Comparison of ENCODE assay signal across 8 cellular contexts in genomic region chr19:3970808-3971598, GRCh38. TPM values are rescaled to one million over a fixed set of nuclear protein-coding genes. Genes with fewer than 3 reads are reported as not detected.
DNase-seq lines count a peak whose midpoint lies in the region; ATAC-seq lines count a peak whose summit lies in the region.

DAPK3 (minus strand) TSS chr19:3971099; CDS start chr19:3969735, 1,364 bp downstream.

- H3K4me3 ChIP-seq in CD8-positive, alpha-beta memory T cell (ENCODE audit: low read length), result peak within 1 kb of the TSS; percentile 84
- H3K4me3 ChIP-seq in effector memory CD4-positive, alpha-beta T cell (ENCODE audit: insufficient read depth, low read depth, low read length, poor library complexity, severe bottlenecking), result peak within 1 kb of the TSS; percentile 76

- peaks cover 0 to 3% of the 10 kb centered on the region in 2 donors for H3K27me3 Mint-ChIP-seq in CD8-positive, alpha-beta memory T cell

- peaks cover 18% of the 10 kb centered on the region for H3K4me1 ChIP-seq in CD8-positive, alpha-beta memory T cell (ENCODE audit: insufficient read depth, low read length)
- peaks cover 15% of the 10 kb centered on the region for H3K4me1 ChIP-seq in effector memory CD4-positive, alpha-beta T cell (ENCODE audit: control insufficient read depth, insufficient read depth, low read length, poor library complexity, severe bottlenecking)

- peak within 1 kb of the TSS; percentile 80 to 95 (median 90) for H3K27ac Mint-ChIP-seq in CD8-positive, alpha-beta memory T cell

- H3K36me3 ChIP-seq in CD8-positive, alpha-beta memory T cell (ENCODE audit: insufficient read depth, low read length), result peaks cover 9% of the 10 kb centered on the region
- H3K36me3 ChIP-seq in effector memory CD4-positive, alpha-beta T cell (ENCODE audit: control insufficient read depth, insufficient read depth, low read length), result peaks cover 17% of the 10 kb centered on the region

- peaks cover 0 to 43% (median 2%) of the 10 kb centered on the region in 3 donors for H3K36me3 Mint-ChIP-seq in CD8-positive, alpha-beta memory T cell

- no peaks in the 10 kb centered on the region for H3K9me3 Mint-ChIP-seq in CD8-positive, alpha-beta memory T cell

- H3K27me3 ChIP-seq in CD8-positive, alpha-beta memory T cell (ENCODE audit: insufficient read depth, low read length, poor library complexity, severe bottlenecking), result no peaks in the 10 kb centered on the region
- no peaks in the 10 kb centered on the region for H3K27me3 ChIP-seq in effector memory CD4-positive, alpha-beta T cell (replicated peaks; ENCODE audit: control insufficient read depth, insufficient read depth, low read length, poor library complexity, severe bottlenecking)

- peak within 1 kb of the TSS; percentile 84 for H3K27ac ChIP-seq in CD8-positive, alpha-beta memory T cell (ENCODE audit: low read depth, low read length)
- H3K27ac ChIP-seq in effector memory CD4-positive, alpha-beta T cell (ENCODE audit: insufficient read depth, low read length, poor library complexity, severe bottlenecking), result peak within 1 kb of the TSS; percentile 70

- H3K4me1 Mint-ChIP-seq in CD8-positive, alpha-beta memory T cell, result peaks cover 21 to 39% (median 38%) of the 10 kb centered on the region in 3 donors

- no peaks in the 10 kb centered on the region for H3K9me3 ChIP-seq in CD8-positive, alpha-beta memory T cell (ENCODE audit: low read length)
- no peaks in the 10 kb centered on the region for H3K9me3 ChIP-seq in effector memory CD4-positive, alpha-beta T cell (ENCODE audit: control insufficient read depth, low read length)

- ATAC-seq in GM19468 (IDR thresholded peaks at IDR 0.05; ENCODE audit: extremely low read depth, unreplicated experiment), result peak; percentile 87

- DNase-seq in CD8-positive, alpha-beta memory T cell, result peak; percentile 83 to 91 (median 87)
- DNase-seq in HS-5 (ENCODE audit: low read depth), result peak; percentile 97
- peak; percentile 95 for DNase-seq in NK-92 treated with Interleukin-12 subunit alpha and Interleukin-12 subunit beta, amount 100 ng/mL, for 24 hours (lab: John Stamatoyannopoulos, UW)
- DNase-seq in activated CD8-positive, alpha-beta memory T cell treated with anti-CD3 and anti-CD28 coated beads for 24 hours, result peak; percentile 97
- DNase-seq in effector memory CD4-positive, alpha-beta T cell, result peak; percentile 76 to 86 (median 78)
- DNase-seq in medulla oblongata (ENCODE audit: extremely low spot score), result peak; percentile 99
- peak; percentile 87 for DNase-seq in stimulated activated CD8-positive, alpha-beta memory T cell treated with anti-CD3 and anti-CD28 coated beads, Interleukin-12 subunit alpha, Interleukin-12 subunit beta, amount 100 ng/mL, for 1 hour (ENCODE audit: low read depth)

- peak within 1 kb of the TSS; percentile 87 to 95 (median 89) for H3K4me3 Mint-ChIP-seq in CD8-positive, alpha-beta memory T cell

- CTCF ChIA-PET in CD8-positive, alpha-beta memory T cell (lab: Charles Lee), result interaction anchor here (0.9 to 3.8 kb wide), 4 partner anchors 12 to 138 kb away, joined by 3 to 14 read pairs (median 6); partner anchors contain the start of gene EEF2

- POLR2A ChIA-PET in CD8-positive, alpha-beta memory T cell (lab: Charles Lee), result interaction anchor here (0.6 to 1.6 kb wide), 7 partner anchors 8 to 208 kb away, joined by 3 to 25 read pairs (median 4); partner anchors contain the start of genes EEF2 and MRPL54

RNA-seq across cellular contexts. Expression of gene DAPK3, which starts in this region (rescaled TPM):
- total RNA-seq in CD8-positive, alpha-beta memory T cell, result 10 to 100 TPM; 42.5 to 44.9 TPM
- polyA plus RNA-seq in CD8-positive, alpha-beta memory T cell, result 38.5 TPM

Comparison
In these comparisons a context has a peak if more than half of its experiments do, and no peak if none do; other contexts are left out.
1. Peak in every context shown above with its lines: DNase-seq, ATAC-seq, H3K4me3 ChIP-seq and H3K27ac ChIP-seq.